ENCODE assay signal across 28 cellular contexts in the genomic region with DNA sequence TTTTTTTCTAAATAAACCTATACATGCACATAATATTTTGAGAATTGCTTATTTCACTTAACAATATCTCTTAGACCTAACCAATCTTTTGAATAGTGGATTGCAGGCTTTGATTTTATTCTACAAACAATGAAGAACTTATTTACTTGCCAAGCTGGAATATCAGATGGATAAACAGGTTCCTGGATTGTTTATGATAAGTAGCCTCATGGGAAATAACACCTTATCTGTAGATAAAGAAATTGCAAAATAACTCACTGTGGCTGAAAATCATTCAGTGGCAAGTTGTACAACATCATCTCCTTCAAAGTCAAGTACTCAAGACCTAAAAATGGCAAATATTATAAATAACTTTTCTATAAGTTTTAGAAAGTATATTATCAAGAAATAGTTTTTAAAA.
"Had no signal": no experiment of that assay in that cellular context is flagged by ENCODE, and none has a peak within 500 bp of the region (broad histone marks: within the 10 kb centered on the region; RNA-seq: fewer than 3 reads in every experiment).

No MANE protein-coding gene starts in this region.

- DNase-seq: activated B cell treated with CpG ODN at 0.5 μM for 24 hours; activated CD4-positive, alpha-beta T cell treated with anti-CD3 and anti-CD28 coated beads for 48 hours; activated CD4-positive, alpha-beta T cell treated with anti-CD3 and anti-CD28 coated beads, Interleukin-2, amount 50 U/mL, for 1 hour; activated CD4-positive, alpha-beta T cell treated with anti-CD3 and anti-CD28 coated beads, Interleukin-2, amount 50 U/mL, for 48 hours; activated CD8-positive, alpha-beta memory T cell treated with anti-CD3 and anti-CD28 coated beads for 24 hours; activated CD8-positive, alpha-beta T cell treated with anti-CD3 and anti-CD28 coated beads for 36 hours; activated effector memory CD4-positive, alpha-beta T cell treated with anti-CD3 and anti-CD28 coated beads, Interleukin-2, amount 50 U/mL, for 16 hours; activated naive CD4-positive, alpha-beta T cell treated with anti-CD3 and anti-CD28 coated beads for 36 hours; activated naive CD8-positive, alpha-beta T cell treated with anti-CD3 and anti-CD28 coated beads, Interleukin-2, amount 10 ng/mL, durations not matched to agents 7 days and 5 days; amygdala; aorta; body of pancreas; caudate nucleus; cortex of kidney; dermis blood vessel endothelial cell; effector CD4-positive, alpha-beta T cell; effector memory CD8-positive, alpha-beta T cell; esophagus squamous epithelium; foreskin melanocyte; T-helper 1 cell; T-helper 17 cell; T1000; WERI-Rb-1 had no signal

- H3K27ac Mint-ChIP-seq: activated B cell treated with CpG ODN at 0.5 μM for 24 hours; activated naive CD4-positive, alpha-beta T cell treated with anti-CD3 and anti-CD28 coated beads for 36 hours; activated naive CD4-positive, alpha-beta T cell treated with anti-CD3 and anti-CD28 coated beads, Interleukin-2, amount 50 U/mL, for 24 hours; activated naive CD8-positive, alpha-beta T cell treated with anti-CD3 and anti-CD28 coated beads, Interleukin-2, amount 10 ng/mL, durations not matched to agents 7 days and 5 days; activated T-helper 1 cell treated with anti-CD3 and anti-CD28 coated beads, Interleukin-12 subunit alpha, Interleukin-12 subunit beta, Interleukin-2, Interleukin-4 antibody, amounts not matched to agents 30 ng/mL and 10 ng/mL and 1 ng/mL, durations not matched to agents 14 hours and 24 hours and 36 hours; activated T-helper 2 cell treated with anti-CD3 and anti-CD28 coated beads, Interferon-gamma antibody, Interleukin-2, Interleukin-4, amounts not matched to agents 10 μg/mL and 5 μg/mL and 100 μg/mL, durations not matched to agents 14 hours and 24 hours and 36 hours; effector memory CD8-positive, alpha-beta T cell; T-helper 17 cell; T-helper 2 cell treated with Interferon-gamma antibody and Interleukin-4, amounts not matched to agents 5 μg/mL and 100 μg/mL, for 36 hours had no signal

- H3K36me3 ChIP-seq: esophagus squamous epithelium, gastroesophageal sphincter, WERI-Rb-1 had no signal

- H3K9me3 Mint-ChIP-seq: activated CD8-positive, alpha-beta T cell treated with anti-CD3 and anti-CD28 coated beads for 36 hours; activated naive CD4-positive, alpha-beta T cell treated with anti-CD3 and anti-CD28 coated beads for 36 hours; activated naive CD4-positive, alpha-beta T cell treated with anti-CD3 and anti-CD28 coated beads, Interleukin-2, amount 50 U/mL, for 24 hours; activated T-helper 2 cell treated with anti-CD3 and anti-CD28 coated beads, Interferon-gamma antibody, Interleukin-2, Interleukin-4, amounts not matched to agents 10 μg/mL and 5 μg/mL and 100 μg/mL, durations not matched to agents 14 hours and 24 hours and 36 hours; effector memory CD8-positive, alpha-beta T cell; T-helper 2 cell treated with Interferon-gamma antibody and Interleukin-4, amounts not matched to agents 5 μg/mL and 100 μg/mL, for 36 hours had no signal

- ATAC-seq: body of pancreas; effector memory CD8-positive, alpha-beta T cell; gastroesophageal sphincter; T-helper 17 cell had no signal

- H3K4me1 Mint-ChIP-seq: activated B cell treated with CpG ODN at 0.5 μM for 24 hours; activated naive CD4-positive, alpha-beta T cell treated with anti-CD3 and anti-CD28 coated beads, Interleukin-2, amount 50 U/mL, for 24 hours; T-helper 17 cell had no signal

- H3K4me3 Mint-ChIP-seq: activated B cell treated with CpG ODN at 0.5 μM for 24 hours; activated CD8-positive, alpha-beta T cell treated with anti-CD3 and anti-CD28 coated beads for 36 hours; activated naive CD4-positive, alpha-beta T cell treated with anti-CD3 and anti-CD28 coated beads for 36 hours; activated naive CD4-positive, alpha-beta T cell treated with anti-CD3 and anti-CD28 coated beads, Interleukin-2, amount 50 U/mL, for 24 hours; activated naive CD8-positive, alpha-beta T cell treated with anti-CD3 and anti-CD28 coated beads, Interleukin-2, amount 10 ng/mL, durations not matched to agents 7 days and 5 days; activated T-helper 1 cell treated with anti-CD3 and anti-CD28 coated beads, Interleukin-12 subunit alpha, Interleukin-12 subunit beta, Interleukin-2, Interleukin-4 antibody, amounts not matched to agents 30 ng/mL and 10 ng/mL and 1 ng/mL, durations not matched to agents 14 hours and 24 hours and 36 hours; effector memory CD8-positive, alpha-beta T cell; T-helper 17 cell; T-helper 2 cell treated with Interferon-gamma antibody and Interleukin-4, amounts not matched to agents 5 μg/mL and 100 μg/mL, for 36 hours had no signal

- H3K9me3 ChIP-seq: body of pancreas, esophagus squamous epithelium, gastroesophageal sphincter had no signal

- H3K27me3 Mint-ChIP-seq: activated B cell treated with CpG ODN at 0.5 μM for 24 hours; activated CD8-positive, alpha-beta T cell treated with anti-CD3 and anti-CD28 coated beads for 36 hours; activated naive CD4-positive, alpha-beta T cell treated with anti-CD3 and anti-CD28 coated beads, Interleukin-2, amount 50 U/mL, for 24 hours; activated naive CD8-positive, alpha-beta T cell treated with anti-CD3 and anti-CD28 coated beads, Interleukin-2, amount 10 ng/mL, durations not matched to agents 7 days and 5 days; effector memory CD8-positive, alpha-beta T cell; T-helper 17 cell had no signal

- H3K4me3 ChIP-seq: body of pancreas, esophagus squamous epithelium, gastroesophageal sphincter had no signal

- H3K27ac ChIP-seq: body of pancreas, esophagus squamous epithelium, gastroesophageal sphincter, WERI-Rb-1 had no signal

- H3K36me3 Mint-ChIP-seq: activated naive CD4-positive, alpha-beta T cell treated with anti-CD3 and anti-CD28 coated beads, Interleukin-2, amount 50 U/mL, for 24 hours had no signal

- H3K27me3 ChIP-seq: body of pancreas, esophagus squamous epithelium, gastroesophageal sphincter had no signal

- H3K4me1 ChIP-seq: body of pancreas, esophagus squamous epithelium, gastroesophageal sphincter had no signal
